9 cellular contexts compared by ENCODE assay signal in genomic region chr3:46110701-46111493, GRCh38.
A peak's percentile ranks its signal among the peaks of the same experiment; 100 is the strongest.
DNase-seq lines count a peak whose midpoint lies in the region; ATAC-seq and TF ChIP-seq lines count a peak whose summit lies in the region.
"Had no signal": no experiment of that assay in that cellular context is flagged by ENCODE, and none has a peak within 500 bp of the region (broad histone marks: within the 10 kb centered on the region; RNA-seq: fewer than 3 reads in every experiment).

No MANE protein-coding gene starts in this region.

- no peaks in the 10 kb centered on the region for H3K36me3 ChIP-seq in prostate gland
- no peaks in the 10 kb centered on the region for H3K36me3 ChIP-seq in smooth muscle cell (ENCODE audit: low read depth)
- H3K36me3 ChIP-seq: tibial artery had no signal

- intact Hi-C loops in natural killer cell (cut with micrococcal nuclease), result no loop called here
- intact Hi-C loops in prostate gland (cut with DNase I), result no loop called here

- H3K4me2 ChIP-seq in smooth muscle cell, result no peak overlapping the region

- no peaks in the 10 kb centered on the region for H3K79me2 ChIP-seq in smooth muscle cell (ENCODE audit: low read depth)

- H3K27me3 ChIP-seq in prostate gland (replicated peaks; ENCODE audit: insufficient read depth) (no peaks in the 10 kb centered on the region), smooth muscle cell (ENCODE audit: low read depth) (no peaks in the 10 kb centered on the region)

- no peak overlapping the region for H3K4me3 ChIP-seq in prostate gland
- H3K4me3 ChIP-seq in smooth muscle cell, result no peak overlapping the region
- H3K4me3 ChIP-seq: tibial artery had no signal

- H4K20me1 ChIP-seq in smooth muscle cell (ENCODE audit: low read depth), result no peaks in the 10 kb centered on the region

- H3K9ac ChIP-seq in smooth muscle cell (ENCODE audit: low read depth), result no peak overlapping the region

- DNase-seq in EH (ENCODE audit: low read depth) (peak; percentile 89), NCI-H2029 (lab: John Stamatoyannopoulos, UW) (peak; percentile 81), cerebellar cortex (ENCODE audit: low spot score) (peak; percentile 76), natural killer cell (no peak), prostate gland (ENCODE audit: low spot score) (no peak), smooth muscle cell (lab: John Stamatoyannopoulos, UW; ENCODE audit: unreplicated experiment) (no peak)
- no peak for DNase-seq in activated T-cell treated with anti-CD3 and anti-CD28 coated beads, Interleukin-2, amount 50 U/mL, for 1 hour

- H3F3A ChIP-seq in smooth muscle cell (ENCODE audit: low read depth), result peaks cover 6% of the 10 kb centered on the region

- no peak for TF ChIP-seq POLR2A in prostate gland (IDR thresholded peaks at IDR 0.05)

- H3K9me3 ChIP-seq in prostate gland (no peaks in the 10 kb centered on the region), smooth muscle cell (replicated peaks; ENCODE audit: low read depth) (no peaks in the 10 kb centered on the region)
- H3K9me3 ChIP-seq: tibial artery had no signal

- peaks cover 63 to 68% of the 10 kb centered on the region in 2 donors for H3K4me1 Mint-ChIP-seq in natural killer cell

- no peak for TF ChIP-seq CTCF in natural killer cell (IDR thresholded peaks at IDR 0.05)
- TF ChIP-seq CTCF in prostate gland (IDR thresholded peaks at IDR 0.05), result no peak
- no peak for TF ChIP-seq CTCF in smooth muscle cell (IDR thresholded peaks at IDR 0.05; ENCODE audit: borderline replicate concordance, insufficient read depth, poor library complexity, severe bottlenecking)

- peaks cover 4% of the 10 kb centered on the region for H3K4me1 ChIP-seq in prostate gland (replicated peaks)
- H3K4me1 ChIP-seq in smooth muscle cell (ENCODE audit: low read depth), result no peaks in the 10 kb centered on the region

- no peaks in the 10 kb centered on the region for H3K27me3 Mint-ChIP-seq in natural killer cell (ENCODE audit: low read depth in 2 of 2)

- H3K27ac ChIP-seq in prostate gland (no peak overlapping the region), smooth muscle cell (ENCODE audit: low read depth) (no peak overlapping the region)
- H3K27ac ChIP-seq: tibial artery had no signal

- 64% methylated on average over 9 of the region's 9 CpGs for WGBS in prostate gland
- WGBS in smooth muscle cell (ENCODE audit: low lambda C conversion rate), result 72% methylated on average over 9 of the region's 9 CpGs

- H2AFZ ChIP-seq in smooth muscle cell (ENCODE audit: low read depth), result no peak overlapping the region

- peak overlapping the region; percentile 97 to 99 for H3K27ac Mint-ChIP-seq in natural killer cell

- no peaks in the 10 kb centered on the region for H3K36me3 Mint-ChIP-seq in natural killer cell

- peaks cover 0 to 4% of the 10 kb centered on the region in 2 donors for H3K9me3 Mint-ChIP-seq in natural killer cell

- H3K4me3 Mint-ChIP-seq in natural killer cell, result peak overlapping the region; percentile 11

- ATAC-seq in GM21723 (IDR thresholded peaks at IDR 0.05; ENCODE audit: unreplicated experiment) (peak; percentile 44), natural killer cell (peak in 1 of 3 donors; percentile 46)

Comparison
In these comparisons a context has a peak if more than half of its experiments do, and no peak if none do; other contexts are left out.
1. DNase-seq: peak in EH (single experiment), NCI-H2029 (single experiment) and cerebellar cortex (single experiment); none in natural killer cell (single experiment), prostate gland (single experiment), smooth muscle cell (single experiment) and activated T-cell treated with anti-CD3 and anti-CD28 coated beads, Interleukin-2, amount 50 U/mL, for 1 hour (single experiment).